ENCODE assay signal across 12 cellular contexts in genomic region chr20:57469418-57470211, GRCh38.
A peak's percentile ranks its signal among the peaks of the same experiment; 100 is the strongest.
DNase-seq lines count a peak whose midpoint lies in the region; ATAC-seq and TF ChIP-seq lines count a peak whose summit lies in the region.
"Had no signal": no experiment of that assay in that cellular context is flagged by ENCODE, and none has a peak within 500 bp of the region (broad histone marks: within the 10 kb centered on the region; RNA-seq: fewer than 3 reads in every experiment).

No MANE protein-coding gene starts in this region.

- peaks cover 5% of the 10 kb centered on the region; the same call in 1 of the 2 replicates for H3K27me3 ChIP-seq in BLaER1
- H3K27me3 ChIP-seq: upper lobe of left lung had no signal

- TF ChIP-seq RAD21 in Ishikawa (IDR thresholded peaks at IDR 0.05; ENCODE audit: low read depth), result no peak

- peaks cover 56% of the 10 kb centered on the region for H3K27me3 Mint-ChIP-seq in nephron progenitor cell (ENCODE audit: low read depth, poor library complexity)

- no peak for TF ChIP-seq CTCF in nephron progenitor cell (IDR thresholded peaks at IDR 0.05)

- ATAC-seq in GM21529 (IDR thresholded peaks at IDR 0.05; ENCODE audit: unreplicated experiment) (no peak), HG03378 (IDR thresholded peaks at IDR 0.05; ENCODE audit: unreplicated experiment) (no peak)
- ATAC-seq: esophagus mucosa had no signal

- TF ChIP-seq EP300 in Ishikawa (IDR thresholded peaks at IDR 0.05; ENCODE audit: borderline replicate concordance), result peak; percentile 65; the same call in 1 of the 2 replicates

- peak overlapping the region; percentile 62 for H3K4me3 Mint-ChIP-seq in nephron progenitor cell
- H3K4me3 Mint-ChIP-seq: central memory CD8-positive, alpha-beta T cell had no signal

- DNase-seq in germinal center (ENCODE audit: low spot score) (peak; percentile 69), nephron progenitor cell (peak; percentile 38), DMS114 treated with DMSO at 0.1 percent for 48 hours (lab: John Stamatoyannopoulos, UW; ENCODE audit: unreplicated experiment) (no peak), anterior cingulate cortex (lab: John Stamatoyannopoulos, UW) (no peak)
- DNase-seq: T-helper 2 cell, upper lobe of left lung had no signal

- no peak overlapping the region for H3K4me3 ChIP-seq in BLaER1
- H3K4me3 ChIP-seq: upper lobe of left lung had no signal

- H3K36me3 ChIP-seq in BLaER1, result no peaks in the 10 kb centered on the region
- H3K36me3 ChIP-seq: upper lobe of left lung had no signal

- no peak overlapping the region for H3K27ac ChIP-seq in BLaER1
- H3K27ac ChIP-seq: upper lobe of left lung had no signal

- H3K9me3 Mint-ChIP-seq in nephron progenitor cell, result no peaks in the 10 kb centered on the region
- H3K9me3 Mint-ChIP-seq: central memory CD8-positive, alpha-beta T cell had no signal

- H3K9me3 ChIP-seq in BLaER1, result no peaks in the 10 kb centered on the region
- H3K9me3 ChIP-seq: upper lobe of left lung had no signal

- peaks cover 84% of the 10 kb centered on the region for H3K4me1 ChIP-seq in BLaER1

- H3K36me3 Mint-ChIP-seq in nephron progenitor cell (ENCODE audit: low read depth), result no peaks in the 10 kb centered on the region

- H4K20me1 ChIP-seq in BLaER1, result no peaks in the 10 kb centered on the region

- peaks cover 73% of the 10 kb centered on the region for H3K4me1 Mint-ChIP-seq in nephron progenitor cell

- H3K9ac ChIP-seq in BLaER1, result no peak overlapping the region

- no peak overlapping the region for H3K27ac Mint-ChIP-seq in nephron progenitor cell

- H3K4me2 ChIP-seq in BLaER1, result peak overlapping the region; percentile 75

TF ChIP-seq in Ishikawa, 13 proteins besides CTCF, POLR2A, EP300 and RAD21:
- TF ChIP-seq FOXM1 (IDR thresholded peaks at IDR 0.05; ENCODE audit: borderline replicate concordance, low read depth) (no peak), TAF1 (IDR thresholded peaks at IDR 0.05; ENCODE audit: low read depth) (no peak), USF1 (IDR thresholded peaks at IDR 0.05) (no peak), MAX (IDR thresholded peaks at IDR 0.05) (no peak), TEAD4 (IDR thresholded peaks at IDR 0.05) (peak; percentile 75), REST (IDR thresholded peaks at IDR 0.05; ENCODE audit: low read depth) (no peak), NFIC (IDR thresholded peaks at IDR 0.05) (peak; percentile 29; the same call in 1 of the 2 replicates), TCF12 (IDR thresholded peaks at IDR 0.05; ENCODE audit: low read depth) (peak; percentile 75), CEBPB (IDR thresholded peaks at IDR 0.05) (no peak), ZBTB7A (IDR thresholded peaks at IDR 0.05; ENCODE audit: low read depth) (0 out of 2 replicates have a peak, but pooled peaks have one; percentile 34), EGR1 (IDR thresholded peaks at IDR 0.05) (no peak), YY1 (IDR thresholded peaks at IDR 0.05; ENCODE audit: low read depth) (peak; percentile 20; the same call in 1 of the 2 replicates), CREB1 (IDR thresholded peaks at IDR 0.05; ENCODE audit: low read depth) (no peak)

Comparison
In these comparisons a context has a peak if more than half of its experiments do, and no peak if none do; other contexts are left out.
1. DNase-seq: peak in germinal center (single experiment) and nephron progenitor cell (single experiment); none in DMS114 treated with DMSO at 0.1 percent for 48 hours (single experiment) and anterior cingulate cortex (0 of 58).